8 cellular contexts compared by ENCODE assay signal in the genomic region with DNA sequence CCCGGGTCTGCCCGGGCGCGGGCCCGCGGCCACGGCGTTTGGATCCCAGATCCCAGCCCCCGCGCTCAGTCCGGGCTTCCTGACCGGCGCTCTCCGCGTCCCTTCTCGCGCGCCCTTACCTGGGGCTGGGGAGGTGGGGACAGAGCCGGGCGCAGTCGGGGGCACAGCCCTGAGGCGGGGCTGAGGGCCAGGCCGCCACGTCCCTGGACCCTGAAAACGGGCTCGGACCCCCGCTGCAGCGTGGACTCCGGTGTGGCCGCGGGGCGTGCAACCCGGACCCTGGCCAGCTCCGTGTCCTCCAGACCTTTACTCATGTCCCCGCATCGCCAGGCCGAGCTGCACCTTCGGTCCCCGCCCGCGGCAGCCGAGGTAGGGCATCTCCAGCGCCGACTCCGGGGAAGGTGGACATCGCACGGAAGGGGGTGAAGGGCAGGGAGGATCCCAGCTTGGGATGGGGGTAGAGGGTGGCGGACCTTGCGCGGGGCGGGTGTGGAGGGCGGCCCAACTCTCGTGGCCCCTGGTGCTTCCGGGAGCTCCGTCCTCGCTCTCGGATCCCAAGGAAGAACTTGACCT. TPM values are rescaled to one million over a fixed set of nuclear protein-coding genes. Genes with fewer than 3 reads are reported as not detected.
DNase-seq lines count a peak whose midpoint lies in the region; ATAC-seq lines count a peak whose summit lies in the region.

No MANE protein-coding gene starts in this region.

- H3K9ac ChIP-seq in adipocyte (ENCODE audit: low read length) = peak overlapping the region; percentile 93

- H3K4me1 Mint-ChIP-seq in immature natural killer cell = peaks cover 15 to 17% of the 10 kb centered on the region in 2 donors
- H3K4me1 Mint-ChIP-seq in stimulated activated naive CD8-positive, alpha-beta T cell treated with anti-CD3 and anti-CD28 coated beads, Interleukin-15, amount 100 ng/mL, for 72 hours = peaks cover 38% of the 10 kb centered on the region

- peak overlapping the region; percentile 93 for H3K4me3 ChIP-seq in adipocyte (ENCODE audit: low read length)

- H3K27me3 Mint-ChIP-seq in immature natural killer cell (ENCODE audit: low read depth in 3 of 3) = peaks cover 1 to 6% (median 5%) of the 10 kb centered on the region in 3 donors
- peaks cover 41% of the 10 kb centered on the region for H3K27me3 Mint-ChIP-seq in stimulated activated naive CD8-positive, alpha-beta T cell treated with anti-CD3 and anti-CD28 coated beads, Interleukin-15, amount 100 ng/mL, for 72 hours

- H3K36me3 Mint-ChIP-seq in immature natural killer cell = peaks cover 0 to 4% (median 0%) of the 10 kb centered on the region in 3 donors

- no peaks in the 10 kb centered on the region for H3K9me3 ChIP-seq in adipocyte (ENCODE audit: control insufficient read depth, low read length)

- H3K4me1 ChIP-seq in adipocyte (ENCODE audit: control insufficient read depth, insufficient read depth, low read length) = peaks cover 29% of the 10 kb centered on the region

- DNase-seq in DMS53 (lab: John Stamatoyannopoulos, UW) = peak; percentile 52
- DNase-seq in DMS53 treated with DMSO at 0.1 percent for 48 hours (lab: John Stamatoyannopoulos, UW; ENCODE audit: unreplicated experiment) = no peak
- DNase-seq in adipocyte (ENCODE audit: low read depth) = peak; percentile 57
- peak in 1 of 3 donors; percentile 11 for DNase-seq in immature natural killer cell
- no peak for DNase-seq in stimulated activated naive CD8-positive, alpha-beta T cell treated with anti-CD3 and anti-CD28 coated beads, Interleukin-15, amount 100 ng/mL, for 72 hours
- no peak for DNase-seq in GM19240 (ENCODE audit: insufficient read length, low spot score)
- DNase-seq in activated CD4-positive, CD25-positive, alpha-beta regulatory T cell (lab: John Stamatoyannopoulos, UW) = no peak

- H3K36me3 ChIP-seq in adipocyte (ENCODE audit: control insufficient read depth, insufficient read depth, low read length, severe bottlenecking) = peaks cover 13% of the 10 kb centered on the region

- ATAC-seq in stimulated activated naive CD8-positive, alpha-beta T cell treated with anti-CD3 and anti-CD28 coated beads, Interleukin-15, amount 100 ng/mL, for 72 hours = peak; percentile 34
- ATAC-seq in HG02642 (IDR thresholded peaks at IDR 0.05; ENCODE audit: poor library complexity, unreplicated experiment) = no peak

- H3K9me3 Mint-ChIP-seq in immature natural killer cell = no peaks in the 10 kb centered on the region
- no peaks in the 10 kb centered on the region for H3K9me3 Mint-ChIP-seq in stimulated activated naive CD8-positive, alpha-beta T cell treated with anti-CD3 and anti-CD28 coated beads, Interleukin-15, amount 100 ng/mL, for 72 hours

- H3K27ac Mint-ChIP-seq in immature natural killer cell = peak overlapping the region in 2 of 6 donors; percentile 37 to 76
- H3K27ac Mint-ChIP-seq in stimulated activated naive CD8-positive, alpha-beta T cell treated with anti-CD3 and anti-CD28 coated beads, Interleukin-15, amount 100 ng/mL, for 72 hours = peak overlapping the region in 1 of 2 donors; percentile 12

- H3K4me3 Mint-ChIP-seq in immature natural killer cell = peak overlapping the region; percentile 82 to 89 (median 83)
- H3K4me3 Mint-ChIP-seq in stimulated activated naive CD8-positive, alpha-beta T cell treated with anti-CD3 and anti-CD28 coated beads, Interleukin-15, amount 100 ng/mL, for 72 hours = peak overlapping the region; percentile 71 to 83

- H3K27me3 ChIP-seq in adipocyte (replicated peaks; ENCODE audit: control insufficient read depth, insufficient read depth, low read length) = no peaks in the 10 kb centered on the region

RNA-seq across cellular contexts. Expression of a gene that starts 9.9 kb away (rescaled TPM):
- polyA plus RNA-seq in immature natural killer cell = 1 to 10 TPM in 1 of 3 donors, under 1 TPM in 1, not detected in 1; 0.30 to 1.4 TPM

RNA-seq across cellular contexts. Expression of a gene that starts 24.9 kb away (rescaled TPM):
- 10 to 100 TPM in 2 of 3 donors, 1 to 10 TPM in 1; 8.1 to 18.4 (median 11.1) TPM for polyA plus RNA-seq in immature natural killer cell

RNA-seq across cellular contexts. Expression of a gene that starts 40.0 kb away (rescaled TPM):
- 10 to 100 TPM; 26.7 to 50.7 (median 43.1) TPM for polyA plus RNA-seq in immature natural killer cell

RNA-seq across cellular contexts. Expression of a gene that starts 44.7 kb away (rescaled TPM):
- 10 to 100 TPM; 28.9 to 41.4 (median 32.9) TPM for polyA plus RNA-seq in immature natural killer cell

RNA-seq across cellular contexts. Expression of a gene that starts 57.8 kb away (rescaled TPM):
- polyA plus RNA-seq in immature natural killer cell = not detected

Comparison
In these comparisons a context has a peak if more than half of its experiments do, and no peak if none do; other contexts are left out.
1. DNase-seq: peak in DMS53 (single experiment) and adipocyte (single experiment); none in DMS53 treated with DMSO at 0.1 percent for 48 hours (single experiment), stimulated activated naive CD8-positive, alpha-beta T cell treated with anti-CD3 and anti-CD28 coated beads, Interleukin-15, amount 100 ng/mL, for 72 hours (0 of 2), GM19240 (single experiment) and activated CD4-positive, CD25-positive, alpha-beta regulatory T cell (0 of 4).